ENCODE assay signal across 1 cellular context in genomic region chr9:127154390-127155191, GRCh38.
TF ChIP-seq lines count a peak whose summit lies in the region.

No MANE protein-coding gene starts in this region.

TF ChIP-seq in HepG2, 621 proteins besides CTCF, POLR2A, EP300 and RAD21 (continued from another document):
- TF ChIP-seq ZNF407 (CRISPR knock-in tag; IDR thresholded peaks at IDR 0.05; ENCODE audit: not compliant biosample characterization), result no peak
